ENCODE assay signal across 9 cellular contexts in genomic region chr6:26268659-26269402, GRCh38.
DNase-seq lines count a peak whose midpoint lies in the region; ATAC-seq and TF ChIP-seq lines count a peak whose summit lies in the region.
"Had no signal": no experiment of that assay in that cellular context is flagged by ENCODE, and none has a peak within 500 bp of the region (broad histone marks: within the 10 kb centered on the region; RNA-seq: fewer than 3 reads in every experiment).

No MANE protein-coding gene starts in this region.

- peaks cover 0 to 23% of the 10 kb centered on the region in 2 donors for H3K4me1 ChIP-seq in left lung

- no peaks in the 10 kb centered on the region for H3K36me3 Mint-ChIP-seq in nephron (ENCODE audit: low read depth)

- ATAC-seq in left lung: no peak

- H3K9me3 ChIP-seq in left lung: no peaks in the 10 kb centered on the region

- H3K27ac Mint-ChIP-seq in nephron: peak overlapping the region in 2 of 3 experiments; percentile 32 to 40

- H3K27ac ChIP-seq in left lung: no peak overlapping the region

- peaks cover 7% of the 10 kb centered on the region for H3K27me3 Mint-ChIP-seq in nephron (ENCODE audit: low read depth)

- H3K4me3 Mint-ChIP-seq in nephron: peak overlapping the region in 1 of 3 experiments; percentile 23

- DNase-seq in NCI-H510A treated with DMSO at 0.1 percent for 48 hours (lab: John Stamatoyannopoulos, UW): peak; percentile 11
- no peak for DNase-seq in NCI-H510A (lab: John Stamatoyannopoulos, UW)
- peak; percentile 38 for DNase-seq in NCI-H2029 treated with DMSO at 0.1 percent for 48 hours (lab: John Stamatoyannopoulos, UW)
- no peak for DNase-seq in astrocyte of the cerebellum (ENCODE audit: low read depth)
- DNase-seq in SKM-1 treated with dmso at 0.1 percent for 144 hours (lab: John Stamatoyannopoulos, UW; ENCODE audit: unreplicated experiment): no peak
- no peak for DNase-seq in NCI-H446 treated with DMSO at 0.1 percent for 48 hours (lab: John Stamatoyannopoulos, UW)
- no peak for DNase-seq in left lung
- DNase-seq: dermis blood vessel endothelial cell had no signal

- intact Hi-C loops in left lung (cut with DNase I): no loop called here

- H3K27me3 ChIP-seq in left lung: peaks cover 0 to 49% of the 10 kb centered on the region in 2 donors

- no peaks in the 10 kb centered on the region for H3K9me3 Mint-ChIP-seq in nephron

- in situ Hi-C loops in astrocyte of the cerebellum (cut with HindIII; ENCODE audit: low sequenced_read_pairs): no loop called here

- H3K4me3 ChIP-seq in astrocyte of the cerebellum (ENCODE audit: low read depth, low read length) (peak overlapping the region; percentile 10), left lung (no peak overlapping the region)

- TF ChIP-seq CTCF in astrocyte of the cerebellum (IDR thresholded peaks at IDR 0.05; ENCODE audit: low read depth, low read length, missing control alignments): no peak
- no peak for TF ChIP-seq CTCF in nephron (IDR thresholded peaks at IDR 0.05; ENCODE audit: unreplicated experiment in 3 of 3)
- no peak for TF ChIP-seq CTCF in left lung (IDR thresholded peaks at IDR 0.05)

- peaks cover 18% of the 10 kb centered on the region for H3K4me1 Mint-ChIP-seq in nephron

- no peaks in the 10 kb centered on the region for H3K36me3 ChIP-seq in left lung

Comparison
In these comparisons a context has a peak if more than half of its experiments do, and no peak if none do; other contexts are left out.
1. DNase-seq: peak in NCI-H510A treated with DMSO at 0.1 percent for 48 hours (single experiment) and NCI-H2029 treated with DMSO at 0.1 percent for 48 hours (single experiment); none in NCI-H510A (single experiment), astrocyte of the cerebellum (single experiment), SKM-1 treated with dmso at 0.1 percent for 144 hours (single experiment), NCI-H446 treated with DMSO at 0.1 percent for 48 hours (single experiment) and left lung (0 of 2).